8 cellular contexts compared by ENCODE assay signal in genomic region chr22:19789828-19790227, GRCh38. TPM values are rescaled to one million over a fixed set of nuclear protein-coding genes. Genes with fewer than 3 reads are reported as not detected.
"Had no signal": no experiment of that assay in that cellular context is flagged by ENCODE, and none has a peak within 500 bp of the region (broad histone marks: within the 10 kb centered on the region; RNA-seq: fewer than 3 reads in every experiment).

No MANE protein-coding gene starts in this region.

- ATAC-seq: GM12878 had no signal

- H3K4me3 ChIP-seq: GM12878 had no signal

- DNase-seq: GDM1, GF-D8 had no signal

- FAIRE-seq: G401.6, GM12878, GM12891, GM12892, GM18507, GM19239 had no signal

RNA-seq across cellular contexts. Expression of gene TBX1, which starts 29.2 kb away (rescaled TPM):
- total RNA-seq: GM12878 had no signal
- polyA plus RNA-seq: GM12878 had no signal
